Comparison of ENCODE assay signal across 13 cellular contexts in the genomic region with DNA sequence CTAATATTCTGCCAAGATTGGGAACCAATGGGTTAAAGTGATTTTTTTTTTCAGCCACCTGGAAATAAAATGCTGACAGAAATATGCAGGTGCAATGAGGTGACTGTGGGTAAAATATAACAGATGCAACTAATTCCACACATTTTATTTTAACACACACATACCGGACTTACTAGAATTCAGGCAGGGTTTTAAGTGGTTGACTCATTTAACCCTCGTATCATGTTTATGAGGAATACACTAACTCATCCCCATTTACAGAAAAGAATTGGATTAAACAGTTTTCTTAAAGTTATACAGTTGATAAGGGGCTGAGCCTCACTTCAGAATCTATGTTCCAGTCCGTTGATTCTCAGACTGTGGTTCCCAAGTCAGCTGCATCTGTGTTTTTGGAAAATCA.
"Had no signal": no experiment of that assay in that cellular context is flagged by ENCODE, and none has a peak within 500 bp of the region (broad histone marks: within the 10 kb centered on the region; RNA-seq: fewer than 3 reads in every experiment).

No MANE protein-coding gene starts in this region.

- H3K27me3 ChIP-seq: ascending aorta, dorsolateral prefrontal cortex, neural progenitor cell, ovary, vagina had no signal

- H3K36me3 Mint-ChIP-seq: neural progenitor cell had no signal

- H3K36me3 ChIP-seq: ascending aorta, neural progenitor cell, ovary, vagina, WERI-Rb-1 had no signal

- H3K9me3 ChIP-seq: ascending aorta, ovary, vagina had no signal

- H2AFZ ChIP-seq: neural progenitor cell had no signal

- ATAC-seq: activated CD8-positive, alpha-beta T cell treated with anti-CD3 and anti-CD28 coated beads, Interleukin-2, amount 10 ng/mL, durations not matched to agents 7 days and 5 days had no signal

- H3K4me3 ChIP-seq: ascending aorta, dorsolateral prefrontal cortex, neural progenitor cell, ovary, vagina had no signal

- H3K4me3 Mint-ChIP-seq: activated CD8-positive, alpha-beta T cell treated with anti-CD3 and anti-CD28 coated beads, Interleukin-2, amount 10 ng/mL, durations not matched to agents 7 days and 5 days; neural progenitor cell had no signal

- H3K4me2 ChIP-seq: neural progenitor cell had no signal

- DNase-seq: activated CD4-positive, alpha-beta T cell treated with anti-CD3 and anti-CD28 coated beads for 4 hours; activated CD8-positive, alpha-beta memory T cell treated with anti-CD3 and anti-CD28 coated beads, Interleukin-2, amount 50 U/mL, for 48 hours; activated CD8-positive, alpha-beta T cell treated with anti-CD3 and anti-CD28 coated beads, Interleukin-2, amount 10 ng/mL, durations not matched to agents 7 days and 5 days; dorsolateral prefrontal cortex; hypothalamus; kidney glomerular epithelial cell; ovary; stimulated activated CD4-positive, alpha-beta T cell treated with anti-CD3 and anti-CD28 coated beads, Interleukin-15, amount 100 ng/mL, for 24 hours; stimulated activated CD4-positive, alpha-beta T cell treated with anti-CD3 and anti-CD28 coated beads, Interleukin-4, amount 100 ng/mL, for 4 hours; WERI-Rb-1 had no signal

- H3K27ac ChIP-seq: ascending aorta, dorsolateral prefrontal cortex, neural progenitor cell, ovary, vagina, WERI-Rb-1 had no signal

- H3K9me3 Mint-ChIP-seq: neural progenitor cell had no signal

- H3K27ac Mint-ChIP-seq: activated CD8-positive, alpha-beta T cell treated with anti-CD3 and anti-CD28 coated beads, Interleukin-2, amount 10 ng/mL, durations not matched to agents 7 days and 5 days; neural progenitor cell had no signal

- H3K9ac ChIP-seq: neural progenitor cell had no signal

- H3K4me1 ChIP-seq: ascending aorta, neural progenitor cell, vagina had no signal

- H3K4me1 Mint-ChIP-seq: neural progenitor cell had no signal
